18 cellular contexts compared by ENCODE assay signal in genomic region chr2:240404174-240404852, GRCh38.
"Had no signal": no experiment of that assay in that cellular context is flagged by ENCODE, and none has a peak within 500 bp of the region (broad histone marks: within the 10 kb centered on the region; RNA-seq: fewer than 3 reads in every experiment).

No MANE protein-coding gene starts in this region.

- H3K27ac Mint-ChIP-seq: activated naive CD4-positive, alpha-beta T cell treated with anti-CD3 and anti-CD28 coated beads, Interleukin-2, amount 50 U/mL, for 24 hours; brain; mesothelial cell of epicardium had no signal

- H3K27ac ChIP-seq: esophagus squamous epithelium, heart left ventricle, pancreas, suprapubic skin, transverse colon had no signal

- H3K9me3 ChIP-seq: esophagus squamous epithelium, heart left ventricle, pancreas, suprapubic skin, transverse colon had no signal

- H3K36me3 ChIP-seq: esophagus squamous epithelium, heart left ventricle, pancreas, suprapubic skin, transverse colon had no signal

- H3K27me3 ChIP-seq: heart left ventricle, pancreas, transverse colon had no signal

- ATAC-seq: heart left ventricle; left lobe of liver; naive thymus-derived CD8-positive, alpha-beta T cell; pancreas; right cardiac atrium; stimulated activated naive CD8-positive, alpha-beta T cell treated with anti-CD3 and anti-CD28 coated beads, Interleukin-15, amount 100 ng/mL, for 72 hours had no signal

- H3K4me1 ChIP-seq: heart left ventricle, pancreas, transverse colon had no signal

- H3K36me3 Mint-ChIP-seq: activated naive CD4-positive, alpha-beta T cell treated with anti-CD3 and anti-CD28 coated beads, Interleukin-2, amount 50 U/mL, for 24 hours; brain; mesothelial cell of epicardium; naive thymus-derived CD8-positive, alpha-beta T cell had no signal

- DNase-seq: activated CD4-positive, alpha-beta T cell treated with anti-CD3 and anti-CD28 coated beads, Interleukin-2, amount 10 ng/mL, durations not matched to agents 24 days and 14 days; activated effector memory CD4-positive, alpha-beta T cell treated with anti-CD3 and anti-CD28 coated beads, Interleukin-2, amount 50 U/mL, for 16 hours; anterior cingulate cortex; caudate nucleus; esophagus squamous epithelium; stimulated activated CD4-positive, alpha-beta T cell treated with anti-CD3 and anti-CD28 coated beads, Interleukin-12 subunit alpha, Interleukin-12 subunit beta, amount 100 ng/mL, for 4 hours; stimulated activated CD4-positive, alpha-beta T cell treated with anti-CD3 and anti-CD28 coated beads, Interleukin-4, amount 100 ng/mL, for 4 hours; stimulated activated naive CD8-positive, alpha-beta T cell treated with anti-CD3 and anti-CD28 coated beads, Interleukin-15, amount 100 ng/mL, for 72 hours; transverse colon had no signal

- H3K27me3 Mint-ChIP-seq: activated naive CD4-positive, alpha-beta T cell treated with anti-CD3 and anti-CD28 coated beads, Interleukin-2, amount 50 U/mL, for 24 hours had no signal

- H3K9me3 Mint-ChIP-seq: activated CD4-positive, alpha-beta T cell treated with anti-CD3 and anti-CD28 coated beads, Interleukin-2, amount 10 ng/mL, durations not matched to agents 24 days and 14 days; activated naive CD4-positive, alpha-beta T cell treated with anti-CD3 and anti-CD28 coated beads, Interleukin-2, amount 50 U/mL, for 24 hours; mesothelial cell of epicardium; naive thymus-derived CD8-positive, alpha-beta T cell; stimulated activated naive CD8-positive, alpha-beta T cell treated with anti-CD3 and anti-CD28 coated beads, Interleukin-15, amount 100 ng/mL, for 72 hours had no signal

- H3K4me3 ChIP-seq: esophagus squamous epithelium, heart left ventricle, pancreas, suprapubic skin, transverse colon had no signal

- H3K4me3 Mint-ChIP-seq: brain; mesothelial cell of epicardium; naive thymus-derived CD8-positive, alpha-beta T cell; stimulated activated naive CD8-positive, alpha-beta T cell treated with anti-CD3 and anti-CD28 coated beads, Interleukin-15, amount 100 ng/mL, for 72 hours had no signal
